ENCODE assay signal across 17 cellular contexts in the genomic region with DNA sequence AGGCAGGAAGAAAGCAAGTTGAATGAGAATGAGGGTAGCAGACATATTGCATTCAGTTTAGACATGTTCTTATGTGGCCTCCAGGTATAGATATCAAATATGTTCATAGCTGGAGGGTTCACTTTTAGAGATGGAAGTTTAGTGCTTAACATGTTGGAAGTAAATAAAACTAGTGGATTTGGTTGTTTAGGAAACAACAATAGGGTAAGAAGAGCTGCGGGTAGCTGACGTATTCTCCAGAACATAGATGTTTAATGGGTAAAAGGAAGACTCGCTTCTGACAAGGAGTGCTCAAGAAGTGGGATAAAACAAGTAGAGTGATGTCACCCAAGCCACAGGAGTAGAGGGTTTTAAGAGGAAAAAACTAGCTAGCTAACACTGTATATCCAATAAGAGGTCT.
DNase-seq lines count a peak whose midpoint lies in the region; ATAC-seq and TF ChIP-seq lines count a peak whose summit lies in the region.
"Had no signal": no experiment of that assay in that cellular context is flagged by ENCODE, and none has a peak within 500 bp of the region (broad histone marks: within the 10 kb centered on the region; RNA-seq: fewer than 3 reads in every experiment).

No MANE protein-coding gene starts in this region.

- no peak for ATAC-seq in GM21360 (IDR thresholded peaks at IDR 0.05; ENCODE audit: unreplicated experiment)

- no peaks in the 10 kb centered on the region for H3K36me3 ChIP-seq in ascending aorta
- H3K36me3 ChIP-seq in muscle layer of colon (ENCODE audit: insufficient read depth, low read length) = no peaks in the 10 kb centered on the region
- H3K36me3 ChIP-seq in stomach = no peaks in the 10 kb centered on the region
- H3K36me3 ChIP-seq: BLaER1 had no signal

- H3K27me3 ChIP-seq in ascending aorta = no peaks in the 10 kb centered on the region
- H3K27me3 ChIP-seq in muscle layer of colon (ENCODE audit: control insufficient read depth in 1 of 2, insufficient read depth in 2 of 2, low read length in 2 of 2) = no peaks in the 10 kb centered on the region
- no peaks in the 10 kb centered on the region for H3K27me3 ChIP-seq in stomach
- H3K27me3 ChIP-seq: BLaER1 had no signal

- intact Hi-C loops in ascending aorta (cut with DNase I) = loop anchor here (10.0 kb wide), 2 partner anchors 161 to 879 kb away; no protein-coding TSS in a partner anchor
- intact Hi-C loops in stomach (cut with DNase I; ENCODE audit: low total_unique reads) = no loop called here

- 92 to 99% (median 97%) methylated on average over 3 of the region's 3 CpGs for WGBS in stomach, 5 donors

- no peak overlapping the region for H3K9ac ChIP-seq in muscle layer of colon (ENCODE audit: low read length)
- H3K9ac ChIP-seq: BLaER1 had no signal

- H3K4me1 ChIP-seq in ascending aorta (peaks cover 6 to 47% of the 10 kb centered on the region in 2 donors), muscle layer of colon (ENCODE audit: insufficient read depth, low read length) (peaks cover 43% of the 10 kb centered on the region), stomach (peaks cover 8 to 34% (median 22%) of the 10 kb centered on the region in 4 donors)

- no peak for TF ChIP-seq POLR2A in stomach (IDR thresholded peaks at IDR 0.05)

- DNase-seq in DMS79 (lab: John Stamatoyannopoulos, UW) = peak; percentile 19
- DNase-seq in ascending aorta (ENCODE audit: low spot score in 2 of 2) = no peak
- no peak for DNase-seq in stomach
- no peak for DNase-seq in GM10266 (ENCODE audit: extremely low spot score)
- no peak for DNase-seq in glomerular visceral epithelial cell (ENCODE audit: extremely low spot score)
- DNase-seq in anterior cingulate cortex (lab: John Stamatoyannopoulos, UW) = no peak
- DNase-seq: CD8-positive, alpha-beta memory T cell; DND-41; HFFc6; NCI-H1105 treated with DMSO at 0.1 percent for 48 hours; NCI-H187; NCI-H446; NCI-H69; SHP77 treated with DMSO at 0.1 percent for 48 hours had no signal

- no peak overlapping the region for H3K4me3 ChIP-seq in ascending aorta
- H3K4me3 ChIP-seq in muscle layer of colon (ENCODE audit: low read depth in 1 of 2, low read length in 2 of 2) = peak overlapping the region in 1 of 2 donors; percentile 29
- H3K4me3 ChIP-seq in stomach = no peak overlapping the region
- H3K4me3 ChIP-seq: BLaER1 had no signal

- TF ChIP-seq EP300 in stomach (IDR thresholded peaks at IDR 0.05) = no peak

- peak overlapping the region; percentile 83 to 93 for H3K27ac ChIP-seq in ascending aorta
- H3K27ac ChIP-seq in muscle layer of colon (ENCODE audit: low read depth, low read length) = peak overlapping the region; percentile 76
- H3K27ac ChIP-seq in stomach = peak overlapping the region in 3 of 5 donors; percentile 66 to 84 (median 83)
- H3K27ac ChIP-seq: BLaER1 had no signal

- TF ChIP-seq CTCF in ascending aorta (IDR thresholded peaks at IDR 0.05) (no peak), stomach (IDR thresholded peaks at IDR 0.05) (no peak), GM10266 (IDR thresholded peaks at IDR 0.05; ENCODE audit: control insufficient read depth, insufficient read depth, low read depth, missing control alignments) (no peak)

- H3K9me3 ChIP-seq in ascending aorta = no peaks in the 10 kb centered on the region
- H3K9me3 ChIP-seq in muscle layer of colon (ENCODE audit: low read length) = no peaks in the 10 kb centered on the region
- H3K9me3 ChIP-seq in stomach = no peaks in the 10 kb centered on the region
- H3K9me3 ChIP-seq: BLaER1 had no signal
